9 cellular contexts compared by ENCODE assay signal in the genomic region with DNA sequence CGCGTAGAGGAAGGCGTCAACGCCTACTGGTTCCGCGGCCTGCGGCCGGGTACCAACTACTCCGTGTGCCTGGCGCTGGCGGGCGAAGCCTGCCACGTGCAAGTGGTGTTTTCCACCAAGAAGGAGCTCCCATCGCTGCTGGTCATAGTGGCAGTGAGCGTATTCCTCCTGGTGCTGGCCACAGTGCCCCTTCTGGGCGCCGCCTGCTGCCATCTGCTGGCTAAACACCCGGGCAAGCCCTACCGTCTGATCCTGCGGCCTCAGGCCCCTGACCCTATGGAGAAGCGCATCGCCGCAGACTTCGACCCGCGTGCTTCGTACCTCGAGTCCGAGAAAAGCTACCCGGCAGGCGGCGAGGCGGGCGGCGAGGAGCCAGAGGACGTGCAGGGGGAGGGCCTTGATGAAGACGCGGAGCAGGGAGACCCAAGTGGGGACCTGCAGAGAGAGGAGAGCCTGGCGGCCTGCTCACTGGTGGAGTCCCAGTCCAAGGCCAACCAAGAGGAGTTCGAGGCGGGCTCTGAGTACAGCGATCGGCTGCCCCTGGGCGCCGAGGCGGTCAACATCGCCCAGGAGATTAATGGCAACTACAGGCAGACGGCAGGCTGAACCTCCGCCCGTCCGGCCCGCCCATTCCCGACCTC. TPM values are rescaled to one million over a fixed set of nuclear protein-coding genes. Genes with fewer than 3 reads are reported as not detected.
DNase-seq lines count a peak whose midpoint lies in the region; ATAC-seq, FAIRE-seq and TF ChIP-seq lines count a peak whose summit lies in the region.
"Had no signal": no experiment of that assay in that cellular context is flagged by ENCODE, and none has a peak within 500 bp of the region (broad histone marks: within the 10 kb centered on the region; RNA-seq: fewer than 3 reads in every experiment).

No MANE protein-coding gene starts in this region.

- H3K79me2 ChIP-seq in mammary epithelial cell (ENCODE audit: insufficient read depth, low read length), result no peaks in the 10 kb centered on the region

- ATAC-seq in left colon (peak; percentile 65), aorta (ENCODE audit: low FRiP score) (no peak), GM19452 (IDR thresholded peaks at IDR 0.05; ENCODE audit: unreplicated experiment) (no peak)

- H3K9me3 ChIP-seq in mammary epithelial cell (replicated peaks; ENCODE audit: insufficient read depth, low read length) (peaks cover 6% of the 10 kb centered on the region), breast epithelium (peaks cover 10 to 25% of the 10 kb centered on the region in 2 donors), ascending aorta (peaks cover 0 to 5% of the 10 kb centered on the region in 2 donors), aorta (ENCODE audit: control insufficient read depth, low read length) (peaks cover 4% of the 10 kb centered on the region)

- no peaks in the 10 kb centered on the region for H4K20me1 ChIP-seq in mammary epithelial cell (ENCODE audit: insufficient read depth, low read length)

- dilution Hi-C loops in mammary epithelial cell (cut with HindIII; ENCODE audit: low sequenced_read_pairs), result no loop called here

- WGBS in mammary epithelial cell (ENCODE audit: low coverage, missing lambda C conversion rate), result 38% methylated on average over 33 of the region's 53 CpGs
- 41 to 48% methylated on average over 48 to 53 of the region's 53 CpGs for WGBS in aorta, 2 donors

- in situ Hi-C loops in mammary epithelial cell (cut with MboI; ENCODE audit: low sequenced_read_pairs in 2 of 2), result loop anchor here in 1 of 2 donors (5.0 kb wide), 1 partner anchor 173 kb away; no protein-coding TSS in a partner anchor

- H3K9ac ChIP-seq in mammary epithelial cell (ENCODE audit: insufficient read depth, low read length), result no peak overlapping the region

- no peak overlapping the region for H3K4me2 ChIP-seq in mammary epithelial cell (ENCODE audit: insufficient read depth, low read depth, low read length)

- DNase-seq in mammary epithelial cell (no peak), breast epithelium (ENCODE audit: low spot score in 2 of 2) (no peak), ascending aorta (ENCODE audit: low spot score in 2 of 2) (no peak), left colon (peak in 1 of 2 donors; percentile 54), aorta (peak; percentile 79 to 85), DMS79 treated with DMSO at 0.1 percent for 48 hours (lab: John Stamatoyannopoulos, UW) (no peak), RCC 7860 (ENCODE audit: low spot score) (no peak)

- TF ChIP-seq CTCF in mammary epithelial cell (conservative IDR thresholded peaks at IDR 0.05 in 1 of 2, IDR thresholded peaks at IDR 0.05 in 1 of 2; ENCODE audit: extremely low read depth in 1 of 2, insufficient read depth in 1 of 2, low read depth in 1 of 2, low read length in 2 of 2) (peak; percentile 14 to 37), breast epithelium (IDR thresholded peaks at IDR 0.05) (no peak), ascending aorta (IDR thresholded peaks at IDR 0.05) (peak in 2 of 3 experiments; percentile 33 to 40)

- no peak for FAIRE-seq in RCC 7860 (lab: Jason Lieb, UNC)

- no peaks in the 10 kb centered on the region for H3K36me3 ChIP-seq in mammary epithelial cell (ENCODE audit: insufficient read depth, low read length)
- no peaks in the 10 kb centered on the region for H3K36me3 ChIP-seq in breast epithelium
- no peaks in the 10 kb centered on the region for H3K36me3 ChIP-seq in ascending aorta
- no peaks in the 10 kb centered on the region for H3K36me3 ChIP-seq in aorta (ENCODE audit: control insufficient read depth in 1 of 2, insufficient read depth in 2 of 2, low read length in 1 of 2)

- H3K4me1 ChIP-seq in mammary epithelial cell (ENCODE audit: insufficient read depth, low read length) (peaks cover 8% of the 10 kb centered on the region), breast epithelium (peaks cover 4 to 15% of the 10 kb centered on the region in 2 donors), ascending aorta (peaks cover 3 to 25% of the 10 kb centered on the region in 2 donors), aorta (ENCODE audit: control insufficient read depth in 1 of 2, insufficient read depth in 2 of 2, low read length in 2 of 2) (no peaks in the 10 kb centered on the region)

- H3K27ac ChIP-seq in mammary epithelial cell (ENCODE audit: insufficient read depth, low read depth, low read length) (no peak overlapping the region), breast epithelium (peak overlapping the region in 1 of 2 donors; percentile 25), ascending aorta (no peak overlapping the region), aorta (ENCODE audit: low read depth in 1 of 2, low read length in 2 of 2) (no peak overlapping the region)

- no peak for TF ChIP-seq POLR2A in breast epithelium (IDR thresholded peaks at IDR 0.05)

- BruUV-seq in mammary epithelial cell (replicated peaks; lab: Mats Ljungman, UMichigan), result no TSS peak

- H2AFZ ChIP-seq in mammary epithelial cell (ENCODE audit: low read depth, low read length), result no peak overlapping the region

- H3K4me3 ChIP-seq in mammary epithelial cell (replicated peaks in 1 of 3; ENCODE audit: insufficient read depth in 1 of 3, low read depth in 2 of 3, low read length in 3 of 3), result no peak overlapping the region
- no peak overlapping the region for H3K4me3 ChIP-seq in breast epithelium
- H3K4me3 ChIP-seq in ascending aorta, result no peak overlapping the region
- H3K4me3 ChIP-seq in aorta (ENCODE audit: low read length in 2 of 2), result no peak overlapping the region

- CTCF ChIA-PET in mammary epithelial cell (lab: Charles Lee; ENCODE audit: low non-redundant PET), result interaction anchor here (0.6 kb wide), 2 partner anchors 26 to 43 kb away, joined by 3 read pairs; no protein-coding TSS in a partner anchor

- peaks cover 65% of the 10 kb centered on the region for H3K27me3 ChIP-seq in mammary epithelial cell (ENCODE audit: insufficient read depth, low read length)
- peaks cover 3 to 64% of the 10 kb centered on the region in 2 donors for H3K27me3 ChIP-seq in breast epithelium
- peaks cover 35% of the 10 kb centered on the region for H3K27me3 ChIP-seq in ascending aorta
- H3K27me3 ChIP-seq in aorta (ENCODE audit: control insufficient read depth in 1 of 2, insufficient read depth in 2 of 2, low read length in 1 of 2), result peaks cover 0 to 4% of the 10 kb centered on the region in 2 donors

- intact Hi-C loops in mammary epithelial cell (cut with micrococcal nuclease) (no loop called here), breast epithelium (cut with DNase I; ENCODE audit: low total_unique reads) (no loop called here), ascending aorta (cut with DNase I) (loop anchor here (5.0 kb wide), 1 partner anchor 73 kb away; no protein-coding TSS in a partner anchor), left colon (cut with DNase I, micrococcal nuclease) (no loop called here), aorta (cut with DNase I) (loop anchor here in 1 of 2 donors (10.0 kb wide), 1 partner anchor 110 kb away; no protein-coding TSS in a partner anchor)

RNA-seq across cellular contexts. Expression of a gene that starts 4.1 kb away (rescaled TPM):
- total RNA-seq in mammary epithelial cell (under 1 TPM in 1 of 2 donors, not detected in 1; under 0.01 TPM), breast epithelium (under 1 TPM in 2 of 3 donors, not detected in 1; 0.48 to 0.88 TPM), ascending aorta (0.64 TPM), left colon (under 1 TPM; 0.52 to 0.89 TPM), aorta (1 to 10 TPM in 1 of 2 donors, under 1 TPM in 1; 0.81 to 1.2 TPM)
- polyA plus RNA-seq in mammary epithelial cell (not detected), aorta (1 to 10 TPM in 1 of 2 donors, under 1 TPM in 1; 0.13 to 1.5 TPM)
- not detected for polyA minus RNA-seq in mammary epithelial cell
- total RNA-seq: myocyte had no signal

RNA-seq across cellular contexts. Expression of a gene that starts 39.0 kb away (rescaled TPM):
- under 1 TPM in 1 of 2 donors, not detected in 1; 0.50 TPM for total RNA-seq in mammary epithelial cell
- polyA plus RNA-seq in mammary epithelial cell, result 0.08 TPM
- not detected for polyA minus RNA-seq in mammary epithelial cell
- total RNA-seq in breast epithelium, result 10 to 100 TPM; 49.2 to 88.0 (median 71.8) TPM
- total RNA-seq in ascending aorta, result 211 TPM
- 10 to 100 TPM in 1 of 2 donors, 1 to 10 TPM in 1; 4.8 to 10.2 TPM for total RNA-seq in left colon
- 100 to 1,000 TPM in 1 of 2 donors, 10 to 100 TPM in 1; 62.2 to 102 TPM for total RNA-seq in aorta
- 100 to 1,000 TPM in 1 of 2 donors, 10 to 100 TPM in 1; 24.8 to 111 TPM for polyA plus RNA-seq in aorta

RNA-seq across cellular contexts. Expression of a gene that starts 52.2 kb away (rescaled TPM):
- total RNA-seq in mammary epithelial cell (not detected), breast epithelium (1 to 10 TPM in 1 of 3 donors, not detected in 2; 1.0 TPM), ascending aorta (not detected), left colon (not detected), aorta (not detected)
- polyA plus RNA-seq in mammary epithelial cell (not detected), aorta (not detected)
- polyA minus RNA-seq in mammary epithelial cell, result not detected
- total RNA-seq: myocyte had no signal

Comparison
In these comparisons a context has a peak if more than half of its experiments do, and no peak if none do; other contexts are left out.
1. CTCF ChIP-seq: peak in mammary epithelial cell (2 of 2) and ascending aorta (2 of 3); none in breast epithelium (0 of 3).
2. RNA of a gene that starts 39.0 kb away (total RNA-seq): 211 TPM in ascending aorta (single experiment), 62.2 to 102 TPM in aorta and 49.2 to 88.0 TPM in breast epithelium; 4.8 to 10.2 TPM in left colon and 0.50 TPM in mammary epithelial cell; every median in the first group is over 4 times any median in the second.
3. DNase-seq: peak in aorta (2 of 2); none in mammary epithelial cell (single experiment), breast epithelium (0 of 2), ascending aorta (0 of 2), DMS79 treated with DMSO at 0.1 percent for 48 hours (single experiment) and RCC 7860 (single experiment).